In the genomic region with DNA sequence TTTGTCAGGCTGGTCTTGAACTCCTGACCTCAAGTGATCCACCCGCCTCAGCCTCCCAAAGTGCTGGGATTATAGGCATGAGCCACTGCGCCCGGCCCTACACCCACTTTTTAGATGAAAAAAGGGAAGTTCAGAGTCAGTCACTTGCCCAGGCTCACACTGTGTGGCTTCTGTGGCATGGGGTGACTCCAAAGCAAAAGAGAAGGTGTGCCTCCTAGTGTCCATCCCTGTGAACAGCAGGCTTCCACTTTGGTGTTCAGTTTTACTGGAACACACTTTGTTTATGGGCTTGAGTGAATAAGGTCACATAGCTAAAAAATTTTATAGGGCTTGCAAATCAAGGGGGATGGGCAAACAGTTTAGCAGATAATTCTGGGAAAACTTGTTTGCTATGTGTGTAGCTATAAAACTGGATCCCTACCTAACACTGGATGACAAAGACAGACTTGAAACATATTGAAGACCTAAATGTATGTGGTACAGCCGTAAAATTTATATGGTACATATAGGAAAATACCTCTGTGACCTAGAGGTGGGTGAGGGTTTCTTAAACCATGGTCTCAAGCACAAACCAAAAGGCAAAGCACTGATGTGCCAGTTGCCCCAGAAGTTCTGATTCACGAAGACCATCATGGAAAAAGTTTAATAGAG, we compare ENCODE assay signal across 9 cellular contexts. TPM values are rescaled to one million over a fixed set of nuclear protein-coding genes. Genes with fewer than 3 reads are reported as not detected.
DNase-seq lines count a peak whose midpoint lies in the region; ATAC-seq and TF ChIP-seq lines count a peak whose summit lies in the region.
"Had no signal": no experiment of that assay in that cellular context is flagged by ENCODE, and none has a peak within 500 bp of the region (broad histone marks: within the 10 kb centered on the region; RNA-seq: fewer than 3 reads in every experiment).

No MANE protein-coding gene starts in this region.

- peaks cover 53% of the 10 kb centered on the region for H3K36me3 Mint-ChIP-seq in Calu3 (ENCODE audit: insufficient read depth, unreplicated experiment)
- peaks cover 2% of the 10 kb centered on the region for H3K36me3 Mint-ChIP-seq in T-cell

- DNase-seq in Calu3 (peak; percentile 75), GM20000 (ENCODE audit: low spot score) (peak; percentile 82), Kasumi-1 (lab: John Stamatoyannopoulos, UW) (peak; percentile 95 to 96), T-cell (peak; percentile 15 to 71 (median 56)), adipocyte (ENCODE audit: low read depth) (peak; percentile 78), hypothalamus (lab: John Stamatoyannopoulos, UW) (peak in 27 of 51 donors; percentile 1 to 53 (median 19)), RKO (ENCODE audit: low spot score) (no peak)
- peak; percentile 26 to 32 for DNase-seq in stimulated activated CD4-positive, alpha-beta T cell treated with anti-CD3 and anti-CD28 coated beads, Interleukin-1b, Interleukin-23, amount 100 ng/mL, for 1 hour (ENCODE audit: low read depth in 2 of 2)

- H3K9ac ChIP-seq in adipocyte (ENCODE audit: low read length) = no peak overlapping the region

- peak; percentile 83 to 91 (median 89) for ATAC-seq in T-cell (replicated peaks in 1 of 4)

- CTCF ChIA-PET in Calu3 (lab: Charles Lee) = interaction anchor here (0.6 kb wide), 1 partner anchor 160 kb away, joined by 3 read pairs; no protein-coding TSS in a partner anchor
- CTCF ChIA-PET in T-cell (lab: Charles Lee) = interaction anchor here (0.7 to 2.1 kb wide), 7 partner anchors 18 to 697 kb away, joined by 3 to 16 read pairs (median 5); no protein-coding TSS in a partner anchor

- H3K9me3 ChIP-seq in adipocyte (ENCODE audit: control insufficient read depth, low read length) = peaks cover 5% of the 10 kb centered on the region
- H3K9me3 ChIP-seq: SJSA1 had no signal

- POLR2A ChIA-PET in T-cell (lab: Charles Lee) = interaction anchor here in 1 of 2 donors (0.6 kb wide), 1 partner anchor 149 kb away, joined by 3 read pairs; no protein-coding TSS in a partner anchor

- peaks cover 18% of the 10 kb centered on the region for H3K36me3 ChIP-seq in adipocyte (ENCODE audit: control insufficient read depth, insufficient read depth, low read length, severe bottlenecking)

- intact Hi-C loops in Calu3 (cut with micrococcal nuclease; ENCODE audit: unreplicated experiment) = loop anchor here (1.0 kb wide), 2 partner anchors 143 to 157 kb away; partner anchors contain the start of gene TXNRD1

- H3K27me3 ChIP-seq in adipocyte (replicated peaks; ENCODE audit: control insufficient read depth, insufficient read depth, low read length) = no peaks in the 10 kb centered on the region
- H3K27me3 ChIP-seq: SJSA1 had no signal

- H3K27ac Mint-ChIP-seq in Calu3 (ENCODE audit: unreplicated experiment) (peak overlapping the region; percentile 58), T-cell (no peak overlapping the region)

- TF ChIP-seq CTCF in Calu3 (IDR thresholded peaks at IDR 0.05; ENCODE audit: unreplicated experiment) (peak; percentile 84), GM20000 (IDR thresholded peaks at IDR 0.05; ENCODE audit: extremely low read depth, missing control alignments) (peak; percentile 78)

- H3K9me3 Mint-ChIP-seq in Calu3 (ENCODE audit: low read depth, unreplicated experiment) (no peaks in the 10 kb centered on the region), T-cell (no peaks in the 10 kb centered on the region)

- BruUV-seq in Calu3 (replicated peaks; lab: Mats Ljungman, UMichigan) = no TSS peak

- no peaks in the 10 kb centered on the region for H3K4me1 ChIP-seq in adipocyte (ENCODE audit: control insufficient read depth, insufficient read depth, low read length)

- H3K4me1 Mint-ChIP-seq in Calu3 (ENCODE audit: low read depth, unreplicated experiment) (peaks cover 16% of the 10 kb centered on the region), T-cell (peaks cover 0 to 2% (median 0%) of the 10 kb centered on the region in 3 donors)

- no peak overlapping the region for H3K4me3 Mint-ChIP-seq in Calu3 (ENCODE audit: low read depth, unreplicated experiment)
- no peak overlapping the region for H3K4me3 Mint-ChIP-seq in T-cell

- H3K27me3 Mint-ChIP-seq in Calu3 (ENCODE audit: unreplicated experiment) (no peaks in the 10 kb centered on the region), T-cell (no peaks in the 10 kb centered on the region)

- no peak overlapping the region for H3K4me3 ChIP-seq in adipocyte (ENCODE audit: low read length)
- H3K4me3 ChIP-seq: SJSA1 had no signal

RNA-seq across cellular contexts. Expression of gene EID3, which starts 54.9 kb away (rescaled TPM):
- 5.5 and 6.1 TPM in 2 replicates for total RNA-seq in Calu3 (2022)
- total RNA-seq in T-cell = 10 to 100 TPM in 2 of 5 donors, 1 to 10 TPM in 3; 5.6 to 13.0 (median 6.0) TPM
